In the genomic region with DNA sequence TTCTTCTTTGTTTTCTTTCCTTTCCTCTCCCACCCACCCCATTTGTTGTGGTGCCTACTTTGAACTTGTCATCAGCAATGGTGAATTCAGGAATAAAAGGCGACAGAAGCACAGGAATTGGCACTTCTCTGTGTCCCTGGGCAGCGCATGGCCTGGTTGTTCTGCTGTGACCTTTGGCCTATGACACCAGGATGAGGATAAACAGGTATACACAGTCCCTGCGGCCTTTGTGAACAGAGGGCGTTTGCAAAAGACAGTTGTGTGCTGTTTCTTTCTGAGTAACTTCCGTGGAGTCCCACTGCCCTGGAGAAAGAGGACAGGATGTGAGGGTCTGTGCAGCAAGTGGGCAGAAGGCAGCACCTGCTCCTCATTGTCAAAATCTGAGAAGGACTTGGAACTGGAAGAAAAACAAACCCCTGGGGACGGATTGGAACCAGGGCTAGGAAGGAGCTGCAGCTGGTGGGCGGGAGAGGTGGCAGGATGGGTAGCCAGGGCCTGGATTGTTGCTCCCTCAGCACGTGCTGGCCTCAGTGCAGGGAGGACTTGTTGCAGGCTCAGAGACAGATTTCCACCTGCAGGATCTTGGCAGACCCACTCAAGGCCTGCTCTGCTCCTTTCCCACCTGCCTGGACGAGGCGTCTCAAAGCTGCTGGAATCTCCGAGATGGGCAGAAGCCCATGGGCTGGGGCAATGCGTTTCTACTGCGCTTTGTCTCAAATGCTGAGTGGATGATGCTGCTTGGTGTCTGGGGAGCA, we compare ENCODE assay signal across 18 cellular contexts.
"Had no signal": no experiment of that assay in that cellular context is flagged by ENCODE, and none has a peak within 500 bp of the region (broad histone marks: within the 10 kb centered on the region; RNA-seq: fewer than 3 reads in every experiment).

No MANE protein-coding gene starts in this region.

- H3K27ac Mint-ChIP-seq: activated CD4-positive, alpha-beta memory T cell treated with anti-CD3 and anti-CD28 coated beads for 36 hours; activated naive CD4-positive, alpha-beta T cell treated with anti-CD3 and anti-CD28 coated beads for 36 hours; activated T-cell treated with anti-CD3 and anti-CD28 coated beads, Interleukin-2, amount 50 U/mL, for 72 hours; memory B cell; stimulated activated memory B cell treated with anti-CD40 and anti-IgM and Interleukin-4, amounts not matched to agents 10 μg/mL and 1 μg/mL and 100 μg/mL, for 72 hours had no signal

- H3K4me3 Mint-ChIP-seq: activated CD4-positive, alpha-beta memory T cell treated with anti-CD3 and anti-CD28 coated beads for 36 hours; activated naive CD4-positive, alpha-beta T cell treated with anti-CD3 and anti-CD28 coated beads for 36 hours; activated T-cell treated with anti-CD3 and anti-CD28 coated beads, Interleukin-2, amount 50 U/mL, for 72 hours; memory B cell; nephron progenitor cell; stimulated activated memory B cell treated with anti-CD40 and anti-IgM and Interleukin-4, amounts not matched to agents 10 μg/mL and 1 μg/mL and 100 μg/mL, for 72 hours had no signal

- H3K9me3 Mint-ChIP-seq: activated CD4-positive, alpha-beta memory T cell treated with anti-CD3 and anti-CD28 coated beads for 36 hours; activated naive CD4-positive, alpha-beta T cell treated with anti-CD3 and anti-CD28 coated beads for 36 hours; activated T-cell treated with anti-CD3 and anti-CD28 coated beads, Interleukin-2, amount 50 U/mL, for 72 hours; memory B cell; nephron progenitor cell; stimulated activated memory B cell treated with anti-CD40 and anti-IgM and Interleukin-4, amounts not matched to agents 10 μg/mL and 1 μg/mL and 100 μg/mL, for 72 hours had no signal

- H3K4me1 Mint-ChIP-seq: memory B cell; stimulated activated memory B cell treated with anti-CD40 and anti-IgM and Interleukin-4, amounts not matched to agents 10 μg/mL and 1 μg/mL and 100 μg/mL, for 72 hours had no signal

- ATAC-seq: activated T-cell treated with anti-CD3 and anti-CD28 coated beads, Interleukin-2, amount 50 U/mL, for 72 hours; esophagus mucosa; left ventricle myocardium superior; mucosa of descending colon; sciatic nerve; stimulated activated memory B cell treated with anti-CD40 and anti-IgM and Interleukin-4, amounts not matched to agents 10 μg/mL and 1 μg/mL and 100 μg/mL, for 72 hours had no signal

- H3K36me3 Mint-ChIP-seq: activated CD4-positive, alpha-beta memory T cell treated with anti-CD3 and anti-CD28 coated beads for 36 hours; memory B cell; stimulated activated memory B cell treated with anti-CD40 and anti-IgM and Interleukin-4, amounts not matched to agents 10 μg/mL and 1 μg/mL and 100 μg/mL, for 72 hours had no signal

- DNase-seq: activated CD4-positive, alpha-beta memory T cell treated with anti-CD3 and anti-CD28 coated beads for 36 hours; activated CD4-positive, alpha-beta T cell treated with anti-CD3 and anti-CD28 coated beads for 48 hours; activated effector memory CD4-positive, alpha-beta T cell treated with Interleukin-2 at 50 U/mL for 16 hours; activated naive CD4-positive, alpha-beta T cell treated with anti-CD3 and anti-CD28 coated beads for 36 hours; activated T-cell treated with anti-CD3 and anti-CD28 coated beads, Interleukin-2, amount 50 U/mL, for 72 hours; amygdala; effector memory CD4-positive, alpha-beta T cell; foreskin melanocyte; left ventricle myocardium superior; mucosa of descending colon; nephron progenitor cell; stimulated activated CD4-positive, alpha-beta T cell treated with anti-CD3 and anti-CD28 coated beads, Interleukin-15, amount 100 ng/mL, for 24 hours; stomach; uterus had no signal
